8 cellular contexts compared by ENCODE assay signal in genomic region chr5:34923694-34924461, GRCh38. TPM values are rescaled to one million over a fixed set of nuclear protein-coding genes. Genes with fewer than 3 reads are reported as not detected.
DNase-seq lines count a peak whose midpoint lies in the region; ATAC-seq and TF ChIP-seq lines count a peak whose summit lies in the region.

No MANE protein-coding gene starts in this region.

- H3K36me3 ChIP-seq in hepatocyte (replicated peaks; ENCODE audit: insufficient read depth, low read depth) (no peaks in the 10 kb centered on the region), spleen (peaks cover 2 to 85% (median 73%) of the 10 kb centered on the region in 6 donors)

- intact Hi-C loops in spleen (cut with DNase I; ENCODE audit: low total_unique reads): no loop called here

- H3K27me3 ChIP-seq in hepatocyte: no peaks in the 10 kb centered on the region
- no peaks in the 10 kb centered on the region for H3K27me3 ChIP-seq in spleen (replicated peaks in 1 of 7)

- H3K4me1 ChIP-seq in hepatocyte (ENCODE audit: insufficient read depth) (peaks cover 4% of the 10 kb centered on the region), spleen (peaks cover 0 to 11% (median 6%) of the 10 kb centered on the region in 6 donors)

- H3K9me3 ChIP-seq in hepatocyte (ENCODE audit: low read depth) (no peaks in the 10 kb centered on the region), spleen (no peaks in the 10 kb centered on the region)

- H3K4me3 ChIP-seq in hepatocyte (no peak overlapping the region), spleen (no peak overlapping the region)

- H3K27ac ChIP-seq in hepatocyte: peak overlapping the region; percentile 67
- no peak overlapping the region for H3K27ac ChIP-seq in spleen

- peak overlapping the region; percentile 7 for H3K4me2 ChIP-seq in hepatocyte

- no peak for TF ChIP-seq CTCF in hepatocyte (IDR thresholded peaks at IDR 0.05; ENCODE audit: poor library complexity)
- TF ChIP-seq CTCF in spleen (IDR thresholded peaks at IDR 0.05 in 8 of 11, conservative IDR thresholded peaks at IDR 0.05 in 3 of 11): no peak

- no peak for TF ChIP-seq POLR2A in spleen (IDR thresholded peaks at IDR 0.05)

- no peak overlapping the region for H2AFZ ChIP-seq in hepatocyte

- no peaks in the 10 kb centered on the region for H4K20me1 ChIP-seq in hepatocyte (ENCODE audit: insufficient read depth, poor library complexity, severe bottlenecking)

- H3K79me2 ChIP-seq in hepatocyte: peaks cover 25% of the 10 kb centered on the region

- DNase-seq in AG20443 (ENCODE audit: low spot score) (peak; percentile 63), HS-27A (ENCODE audit: low read depth) (peak; percentile 88), hepatocyte (ENCODE audit: low spot score) (peak; percentile 63), spleen (no peak), SHP77 (lab: John Stamatoyannopoulos, UW) (no peak), germinal center (ENCODE audit: low spot score) (no peak)
- peak; percentile 42 for DNase-seq in activated CD4-positive, alpha-beta T cell treated with anti-CD3 and anti-CD28 coated beads for 48 hours

- WGBS in hepatocyte (ENCODE audit: low lambda C conversion rate, missing lambda C conversion rate): 52% methylated on average over 3 of the region's 3 CpGs
- WGBS in spleen, 5 donors: 62 to 73% (median 66%) methylated on average over 3 of the region's 3 CpGs

- H3K9me2 ChIP-seq in hepatocyte (replicated peaks; ENCODE audit: insufficient read depth): no peaks in the 10 kb centered on the region

- ATAC-seq in GM19025 (IDR thresholded peaks at IDR 0.05; ENCODE audit: low read depth, unreplicated experiment): peak; percentile 60

RNA-seq across cellular contexts. Expression of gene DNAJC21, which starts 5.5 kb away (rescaled TPM):
- total RNA-seq in hepatocyte (37.3 and 39.5 TPM in 2 replicates), spleen (10 to 100 TPM; 22.9 to 35.2 (median 30.1) TPM)
- polyA plus RNA-seq in hepatocyte (29.1 and 40.0 TPM in 2 replicates), spleen (10 to 100 TPM; 16.3 to 22.1 (median 21.8) TPM)

RNA-seq across cellular contexts. Expression of gene BRIX1, which starts 8.4 kb away (rescaled TPM):
- total RNA-seq in hepatocyte: 27.5 and 28.7 TPM in 2 replicates
- polyA plus RNA-seq in hepatocyte: 25.3 and 28.6 TPM in 2 replicates
- total RNA-seq in spleen: 10 to 100 TPM; 17.8 to 27.2 (median 22.0) TPM
- 10 to 100 TPM; 20.5 to 28.3 (median 27.8) TPM for polyA plus RNA-seq in spleen

RNA-seq across cellular contexts. Expression of gene RAD1, which starts 8.6 kb away (rescaled TPM):
- total RNA-seq in hepatocyte: 18.5 and 33.2 TPM in 2 replicates
- 24.2 and 25.2 TPM in 2 replicates for polyA plus RNA-seq in hepatocyte
- 10 to 100 TPM; 10.8 to 19.3 (median 15.2) TPM for total RNA-seq in spleen
- 10 to 100 TPM in 1 of 3 donors, 1 to 10 TPM in 2; 7.8 to 12.3 (median 9.4) TPM for polyA plus RNA-seq in spleen

Comparison
In these comparisons a context has a peak if more than half of its experiments do, and no peak if none do; other contexts are left out.
1. DNase-seq: peak in AG20443 (single experiment), HS-27A (single experiment), activated CD4-positive, alpha-beta T cell treated with anti-CD3 and anti-CD28 coated beads for 48 hours (single experiment) and hepatocyte (single experiment); none in spleen (single experiment), SHP77 (0 of 2) and germinal center (single experiment).